ENCODE assay signal across 8 cellular contexts in genomic region chr1:32464716-32465540, GRCh38. TPM values are rescaled to one million over a fixed set of nuclear protein-coding genes. Genes with fewer than 3 reads are reported as not detected.
DNase-seq lines count a peak whose midpoint lies in the region; ATAC-seq and TF ChIP-seq lines count a peak whose summit lies in the region.

Gene ZBTB8B (plus strand): TSS chr1:32465072. CDS start chr1:32470625, 5,553 bp downstream.

- H3K4me3 Mint-ChIP-seq in activated T-helper 17 cell treated with anti-CD3 and anti-CD28 coated beads, Interleukin-2, amount 50 U/mL, for 72 hours, result peak within 1 kb of the TSS; percentile 49

- no peak for TF ChIP-seq CTCF in GM10266 (IDR thresholded peaks at IDR 0.05; ENCODE audit: control insufficient read depth, insufficient read depth, low read depth, missing control alignments)
- TF ChIP-seq CTCF in fibroblast of the aortic adventitia (IDR thresholded peaks at IDR 0.05; ENCODE audit: insufficient read depth, low read length), result peak; percentile 4

- H3K36me3 Mint-ChIP-seq in activated T-helper 17 cell treated with anti-CD3 and anti-CD28 coated beads, Interleukin-2, amount 50 U/mL, for 72 hours (ENCODE audit: low read depth), result no peaks in the 10 kb centered on the region

- H3K27me3 Mint-ChIP-seq in activated T-helper 17 cell treated with anti-CD3 and anti-CD28 coated beads, Interleukin-2, amount 50 U/mL, for 72 hours, result peaks cover 51% of the 10 kb centered on the region

- ATAC-seq in activated T-helper 17 cell treated with anti-CD3 and anti-CD28 coated beads, Interleukin-2, amount 50 U/mL, for 72 hours (replicated peaks), result peak; percentile 39

- peak within 1 kb of the TSS in 1 of 2 donors; percentile 6 for H3K9ac ChIP-seq in stomach smooth muscle (ENCODE audit: low read length in 2 of 2)

- H3K4me1 Mint-ChIP-seq in activated T-helper 17 cell treated with anti-CD3 and anti-CD28 coated beads, Interleukin-2, amount 50 U/mL, for 72 hours, result peaks cover 11% of the 10 kb centered on the region

- no peaks in the 10 kb centered on the region for H3K36me3 ChIP-seq in muscle layer of duodenum (ENCODE audit: control insufficient read depth in 1 of 2, insufficient read depth in 2 of 2, low read length in 2 of 2)
- no peaks in the 10 kb centered on the region for H3K36me3 ChIP-seq in stomach smooth muscle (ENCODE audit: control insufficient read depth in 2 of 2, insufficient read depth in 2 of 2, low read length in 2 of 2)

- H3K27me3 ChIP-seq in muscle layer of duodenum (ENCODE audit: low read depth, low read length), result peaks cover 15% of the 10 kb centered on the region
- peaks cover 18 to 35% of the 10 kb centered on the region in 2 donors for H3K27me3 ChIP-seq in stomach smooth muscle (ENCODE audit: control insufficient read depth in 1 of 2, insufficient read depth in 2 of 2, low read length in 2 of 2)

- DNase-seq in GM10266 (ENCODE audit: extremely low spot score) (peak; percentile 76), NCI-H446 (lab: John Stamatoyannopoulos, UW) (peak; percentile 33 to 74), fibroblast of the aortic adventitia (ENCODE audit: low read depth) (peak; percentile 71), NCI-H226 (no peak), SIG-M5 treated with dmso at 0.1 percent for 504 hours (lab: John Stamatoyannopoulos, UW; ENCODE audit: unreplicated experiment) (no peak)

- no peak within 1 kb of the TSS for H3K27ac Mint-ChIP-seq in activated T-helper 17 cell treated with anti-CD3 and anti-CD28 coated beads, Interleukin-2, amount 50 U/mL, for 72 hours

- H3K9me3 ChIP-seq in muscle layer of duodenum (ENCODE audit: control insufficient read depth in 1 of 2, low read length in 2 of 2) (no peaks in the 10 kb centered on the region), stomach smooth muscle (ENCODE audit: control insufficient read depth in 2 of 2, low read length in 2 of 2) (no peaks in the 10 kb centered on the region)

- H3K4me3 ChIP-seq in fibroblast of the aortic adventitia (ENCODE audit: low read depth, low read length) (peak within 1 kb of the TSS; percentile 64), muscle layer of duodenum (ENCODE audit: low read depth in 1 of 2, low read length in 2 of 2) (peak within 1 kb of the TSS; percentile 60 to 76), stomach smooth muscle (ENCODE audit: low read length in 2 of 2) (peak within 1 kb of the TSS; percentile 74 to 85)

- no peaks in the 10 kb centered on the region for H3K9me3 Mint-ChIP-seq in activated T-helper 17 cell treated with anti-CD3 and anti-CD28 coated beads, Interleukin-2, amount 50 U/mL, for 72 hours

- H3K4me1 ChIP-seq in muscle layer of duodenum (ENCODE audit: control insufficient read depth in 1 of 2, insufficient read depth in 2 of 2, low read length in 2 of 2) (peaks cover 3 to 17% of the 10 kb centered on the region in 2 donors), stomach smooth muscle (ENCODE audit: control insufficient read depth, insufficient read depth, low read length) (peaks cover 14% of the 10 kb centered on the region)

- H3K27ac ChIP-seq in muscle layer of duodenum (ENCODE audit: low read length) (no peak within 1 kb of the TSS), stomach smooth muscle (ENCODE audit: low read length) (no peak within 1 kb of the TSS)

RNA-seq across cellular contexts. Expression of gene ZBTB8B, which starts in this region (rescaled TPM):
- total RNA-seq in activated T-helper 17 cell treated with anti-CD3 and anti-CD28 coated beads, Interleukin-2, amount 50 U/mL, for 72 hours, result not detected
- under 0.01 TPM in 1 of 2 replicates, not detected in the other for total RNA-seq in fibroblast of the aortic adventitia (ENCODE audit: low replicate concordance)

Comparison
In these comparisons a context has a peak if more than half of its experiments do, and no peak if none do; other contexts are left out.
1. Peak in ATAC-seq in activated T-helper 17 cell treated with anti-CD3 and anti-CD28 coated beads, Interleukin-2, amount 50 U/mL, for 72 hours; RNA of the gene not detected or under 1 TPM.
2. Peak in DNase-seq and H3K4me3 ChIP-seq in fibroblast of the aortic adventitia; RNA of the gene not detected or under 1 TPM.
3. DNase-seq: peak in GM10266 (single experiment) and NCI-H446 (2 of 2); none in NCI-H226 (single experiment) and SIG-M5 treated with dmso at 0.1 percent for 504 hours (single experiment).
4. Peak in every context shown above with its lines, with median percentiles within 50 percentile points of each other: H3K4me3 ChIP-seq.